ENCODE assay signal across 2 cellular contexts in genomic region chr7:6170571-6171531, GRCh38.
TF ChIP-seq lines count a peak whose summit lies in the region.

No MANE protein-coding gene starts in this region.

TF ChIP-seq in GM23338, 12 proteins besides CTCF, POLR2A, EP300 and RAD21 (continued from another document):
- no peak for TF ChIP-seq POLR2AphosphoS5 (IDR thresholded peaks at IDR 0.05; ENCODE audit: low read depth)

TF ChIP-seq in GM12878, 131 proteins besides CTCF, POLR2A, EP300 and RAD21 (continued from another document):
- TF ChIP-seq, protein P1, sequence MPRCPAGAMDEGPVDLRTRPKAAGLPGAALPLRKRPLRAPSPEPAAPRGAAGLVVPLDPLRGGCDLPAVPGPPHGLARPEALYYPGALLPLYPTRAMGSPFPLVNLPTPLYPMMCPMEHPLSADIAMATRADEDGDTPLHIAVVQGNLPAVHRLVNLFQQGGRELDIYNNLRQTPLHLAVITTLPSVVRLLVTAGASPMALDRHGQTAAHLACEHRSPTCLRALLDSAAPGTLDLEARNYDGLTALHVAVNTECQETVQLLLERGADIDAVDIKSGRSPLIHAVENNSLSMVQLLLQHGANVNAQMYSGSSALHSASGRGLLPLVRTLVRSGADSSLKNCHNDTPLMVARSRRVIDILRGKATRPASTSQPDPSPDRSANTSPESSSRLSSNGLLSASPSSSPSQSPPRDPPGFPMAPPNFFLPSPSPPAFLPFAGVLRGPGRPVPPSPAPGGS (IDR thresholded peaks at IDR 0.05; ENCODE audit: borderline replicate concordance, insufficient read depth, low read depth, low read length, poor library complexity, severe bottlenecking) = no peak
- TF ChIP-seq BCL11A (IDR thresholded peaks at IDR 0.05; ENCODE audit: low read depth, low read length) = no peak
